28 cellular contexts compared by ENCODE assay signal in the genomic region with DNA sequence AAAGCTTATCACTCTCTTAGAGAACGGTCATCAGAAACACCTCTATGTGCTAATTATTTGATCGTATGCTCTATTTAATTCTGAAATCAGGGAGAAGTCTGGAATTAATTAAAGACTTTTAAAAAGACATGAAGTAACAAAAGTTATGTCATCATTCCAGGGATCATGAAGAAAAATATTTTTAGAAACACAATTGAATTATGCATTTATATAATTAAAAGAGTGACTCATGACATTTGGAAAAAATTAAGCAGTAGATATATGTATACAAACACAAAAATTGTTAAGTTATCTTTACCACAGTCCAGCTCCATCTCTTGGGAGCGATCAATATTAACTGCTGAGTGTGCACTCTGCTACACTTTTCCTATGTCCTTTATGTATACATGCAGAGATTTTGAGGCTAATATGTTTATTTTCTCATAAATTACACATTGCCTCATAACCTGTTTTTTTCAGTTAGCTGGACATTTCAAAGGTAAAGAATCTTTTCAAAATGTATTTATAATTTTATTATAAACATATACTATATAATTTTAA.
"Had no signal": no experiment of that assay in that cellular context is flagged by ENCODE, and none has a peak within 500 bp of the region (broad histone marks: within the 10 kb centered on the region; RNA-seq: fewer than 3 reads in every experiment).

No MANE protein-coding gene starts in this region.

- ATAC-seq: natural killer cell; psoas muscle; right cardiac atrium; sciatic nerve; stimulated activated memory B cell treated with anti-CD40 and anti-IgM and Interleukin-4, amounts not matched to agents 10 μg/mL and 1 μg/mL and 100 μg/mL, for 72 hours; stimulated activated naive CD8-positive, alpha-beta T cell treated with anti-CD3 and anti-CD28 coated beads, Interleukin-15, amount 100 ng/mL, for 72 hours; stimulated activated naive CD8-positive, alpha-beta T cell treated with anti-CD3 and anti-CD28 coated beads, Interleukin-15, Interleukin-2, amounts not matched to agents 100 U/mL and 50 U/mL, for 24 hours; upper lobe of right lung had no signal

- H3K36me3 ChIP-seq: neural progenitor cell, ovary, spleen, suprapubic skin, tibial artery, transverse colon, upper lobe of right lung, uterus had no signal

- H3K9me3 ChIP-seq: ovary, psoas muscle, suprapubic skin, testis, tibial artery, transverse colon, upper lobe of right lung, uterus had no signal

- H3K9ac ChIP-seq: neural progenitor cell, parathyroid adenoma had no signal

- H3K79me2 ChIP-seq: parathyroid adenoma had no signal

- H3K4me3 ChIP-seq: neural progenitor cell, ovary, psoas muscle, skin epidermis, smooth muscle cell, spleen, suprapubic skin, testis, tibial artery, transverse colon, upper lobe of right lung, uterus had no signal

- H3K4me1 ChIP-seq: neural progenitor cell, parathyroid adenoma, psoas muscle, spleen, suprapubic skin, testis, tibial artery, transverse colon, upper lobe of right lung, uterus had no signal

- H3K27me3 ChIP-seq: neural progenitor cell, ovary, spleen, suprapubic skin, testis, tibial artery, transverse colon, upper lobe of right lung, uterus had no signal

- H3K4me2 ChIP-seq: neural progenitor cell, smooth muscle cell had no signal

- H2AFZ ChIP-seq: neural progenitor cell, parathyroid adenoma had no signal

- DNase-seq: natural killer cell; occipital lobe; ovary; posterior cingulate gyrus; psoas muscle; right cardiac atrium; spleen; stimulated activated CD4-positive, alpha-beta T cell treated with anti-CD3 and anti-CD28 coated beads, Interleukin-12 subunit alpha, Interleukin-12 subunit beta, amount 100 ng/mL, for 4 hours; stimulated activated CD4-positive, alpha-beta T cell treated with anti-CD3 and anti-CD28 coated beads, Interleukin-1b, Interleukin-23, amount 100 ng/mL, for 48 hours; stimulated activated CD4-positive, alpha-beta T cell treated with anti-CD3 and anti-CD28 coated beads, Interleukin-4, amount 100 ng/mL, for 1 hour; stimulated activated CD4-positive, alpha-beta T cell treated with anti-CD3 and anti-CD28 coated beads, Interleukin-4, amount 100 ng/mL, for 4 hours; stimulated activated CD8-positive, alpha-beta memory T cell treated with anti-CD3 and anti-CD28 coated beads, Interleukin-4, amount 100 ng/mL, for 48 hours; stimulated activated naive CD4-positive, alpha-beta T cell; stimulated activated naive CD8-positive, alpha-beta T cell treated with anti-CD3 and anti-CD28 coated beads, Interleukin-15, amount 100 ng/mL, for 72 hours; stimulated activated naive CD8-positive, alpha-beta T cell treated with anti-CD3 and anti-CD28 coated beads, Interleukin-15, Interleukin-2, amounts not matched to agents 100 U/mL and 50 U/mL, for 24 hours; substantia nigra; testis; tibial artery; transverse colon; upper lobe of right lung; uterus had no signal

- H3K27ac ChIP-seq: neural progenitor cell, ovary, parathyroid adenoma, psoas muscle, skin epidermis, spleen, suprapubic skin, testis, tibial artery, transverse colon, upper lobe of right lung, uterus had no signal
